In genomic region chr5:151822141-151822540, GRCh38 we compare ENCODE assay signal across 26 cellular contexts. TPM values are rescaled to one million over a fixed set of nuclear protein-coding genes. Genes with fewer than 3 reads are reported as not detected.
DNase-seq lines count a peak whose midpoint lies in the region; ATAC-seq, FAIRE-seq and TF ChIP-seq lines count a peak whose summit lies in the region.
"Had no signal": no experiment of that assay in that cellular context is flagged by ENCODE, and none has a peak within 500 bp of the region (broad histone marks: within the 10 kb centered on the region; RNA-seq: fewer than 3 reads in every experiment).

No MANE protein-coding gene starts in this region.

- H2AFZ ChIP-seq in HepG2 (ENCODE audit: low read length) = no peak overlapping the region

- TF ChIP-seq POLR2A in HepG2 (IDR thresholded peaks at IDR 0.05; ENCODE audit: insufficient read depth in 1 of 2, low read depth in 2 of 2, low read length in 2 of 2) (no peak), right lobe of liver (IDR thresholded peaks at IDR 0.05) (no peak)

- peak overlapping the region; percentile 8 for H3K27ac Mint-ChIP-seq in nephron progenitor cell
- H3K27ac Mint-ChIP-seq: B cell had no signal

- H3K4me3 Mint-ChIP-seq in nephron progenitor cell = no peak overlapping the region
- H3K4me3 Mint-ChIP-seq: B cell; CD14-positive monocyte; CD4-positive, alpha-beta memory T cell; CD4-positive, CD25-positive, alpha-beta regulatory T cell; CD8-positive, alpha-beta memory T cell had no signal

- TF ChIP-seq EP300 in HepG2 (IDR thresholded peaks at IDR 0.05; ENCODE audit: low read depth in 2 of 2, low read length in 2 of 2) (no peak), HepG2 (CRISPR knock-in tag; IDR thresholded peaks at IDR 0.05; ENCODE audit: borderline replicate concordance) (no peak)

- TF ChIP-seq RAD21 in HepG2 (CRISPR knock-in tag; IDR thresholded peaks at IDR 0.05) = no peak

- H3K9me3 Mint-ChIP-seq in nephron progenitor cell = no peaks in the 10 kb centered on the region
- H3K9me3 Mint-ChIP-seq: CD14-positive monocyte; CD4-positive, alpha-beta memory T cell; CD4-positive, CD25-positive, alpha-beta regulatory T cell; CD8-positive, alpha-beta memory T cell had no signal

- ATAC-seq in HepG2 = no peak
- ATAC-seq in right lobe of liver = no peak
- no peak for ATAC-seq in GM19023 (IDR thresholded peaks at IDR 0.05; ENCODE audit: unreplicated experiment)
- ATAC-seq: A549, GM12878 had no signal

- H3K27me3 ChIP-seq in HepG2 (ENCODE audit: control insufficient read depth in 1 of 2, insufficient read depth in 2 of 2, low read length in 2 of 2) (no peaks in the 10 kb centered on the region), right lobe of liver (no peaks in the 10 kb centered on the region)

- peaks cover 2% of the 10 kb centered on the region for H3K79me2 ChIP-seq in HepG2 (ENCODE audit: insufficient read depth, low read length)

- no peak for DNase-seq in HepG2 (ENCODE audit: low spot score)
- DNase-seq in right lobe of liver = no peak
- no peak for DNase-seq in nephron progenitor cell
- no peak for DNase-seq in coronary artery (ENCODE audit: low spot score)
- DNase-seq: AML-193; C1 segment of cervical spinal cord; CD4-positive, alpha-beta memory T cell; CD4-positive, CD25-positive, alpha-beta regulatory T cell; CD8-positive, alpha-beta memory T cell; COR-L47; DMS 273 treated with DMSO at 0.1 percent for 48 hours; DMS153; DMS53; DMS79; DND-41; EL; GDM1 had no signal

- no peaks in the 10 kb centered on the region for H4K20me1 ChIP-seq in HepG2 (ENCODE audit: insufficient read depth, low read length)

- no TSS peak for BruUV-seq in HepG2 (replicated peaks; lab: Mats Ljungman, UMichigan)

- no peaks in the 10 kb centered on the region for H3K27me3 Mint-ChIP-seq in nephron progenitor cell (ENCODE audit: low read depth, poor library complexity)
- H3K27me3 Mint-ChIP-seq: B cell; CD4-positive, alpha-beta memory T cell; CD4-positive, CD25-positive, alpha-beta regulatory T cell; CD8-positive, alpha-beta memory T cell had no signal

- intact Hi-C loops in HepG2 (cut with micrococcal nuclease; ENCODE audit: unreplicated experiment) (no loop called here), right lobe of liver (cut with DNase I) (loop anchor here in 1 of 2 donors (10.0 kb wide), 1 partner anchor 323 kb away; no protein-coding TSS in a partner anchor)

- H3K4me1 ChIP-seq in HepG2 (ENCODE audit: insufficient read depth, low read length) (peaks cover 46% of the 10 kb centered on the region), right lobe of liver (no peaks in the 10 kb centered on the region)
- H3K4me1 ChIP-seq: A549 had no signal

- peaks cover 9% of the 10 kb centered on the region for H3K36me3 Mint-ChIP-seq in nephron progenitor cell (ENCODE audit: low read depth)

- H3K4me3 ChIP-seq in HepG2 (replicated peaks in 1 of 3; ENCODE audit: insufficient read depth in 1 of 3, low read depth in 2 of 3, low read length in 3 of 3) = no peak overlapping the region
- H3K4me3 ChIP-seq in right lobe of liver = no peak overlapping the region
- H3K4me3 ChIP-seq in coronary artery = no peak overlapping the region
- H3K4me3 ChIP-seq: A549, GM12878 had no signal

- POLR2A ChIA-PET in HepG2 (lab: Yijun Ruan, JAX) = no interaction called here

- no peak for FAIRE-seq in HepG2 (lab: Jason Lieb, UNC)
- FAIRE-seq: A549, GM12878, GM12892, GM18507, GM19239 had no signal

- no peak overlapping the region for H3K9ac ChIP-seq in HepG2 (ENCODE audit: insufficient read depth, low read depth, low read length)

- in situ Hi-C loops in HepG2 (cut with HindIII; ENCODE audit: extremely low pct_ligation_motif_present, low pct_unique_long_range_greater_than_20kb) = no loop called here

- H3K9me3 ChIP-seq in HepG2 (ENCODE audit: low read length) = no peaks in the 10 kb centered on the region
- H3K9me3 ChIP-seq in right lobe of liver = no peaks in the 10 kb centered on the region
- H3K9me3 ChIP-seq: A549 had no signal

- TF ChIP-seq CTCF in HepG2 (CRISPR knock-in tag; IDR thresholded peaks at IDR 0.05) = no peak
- TF ChIP-seq CTCF in right lobe of liver (IDR thresholded peaks at IDR 0.05) = no peak
- no peak for TF ChIP-seq CTCF in nephron progenitor cell (IDR thresholded peaks at IDR 0.05)
- no peak for TF ChIP-seq CTCF in coronary artery (IDR thresholded peaks at IDR 0.05)

- H3K27ac ChIP-seq in HepG2 (ENCODE audit: extremely low read length, insufficient read depth, low read length) = no peak overlapping the region
- H3K27ac ChIP-seq in right lobe of liver = no peak overlapping the region
- no peak overlapping the region for H3K27ac ChIP-seq in coronary artery
- H3K27ac ChIP-seq: 22Rv1, A549 had no signal

- H3K4me2 ChIP-seq in HepG2 (ENCODE audit: low read depth, low read length) = no peak overlapping the region
- H3K4me2 ChIP-seq: A549 had no signal

- peaks cover 5% of the 10 kb centered on the region for H3K4me1 Mint-ChIP-seq in nephron progenitor cell
- H3K4me1 Mint-ChIP-seq: B cell had no signal

- WGBS in HepG2 (ENCODE audit: low lambda C conversion rate) = 98% methylated on average over 4 of the region's 4 CpGs
- WGBS in right lobe of liver (ENCODE audit: insufficient coverage, low coverage, low lambda C conversion rate, missing lambda C conversion rate) = 97% methylated on average over 4 of the region's 4 CpGs

- CTCF ChIA-PET in HepG2 (lab: Yijun Ruan, JAX; ENCODE audit: low intra/inter-chr PET ratio, low total read pairs) = no interaction called here

- H3K36me3 ChIP-seq in HepG2 (replicated peaks in 1 of 2; ENCODE audit: control insufficient read depth in 1 of 2, insufficient read depth in 2 of 2, low read length in 2 of 2) (no peaks in the 10 kb centered on the region; a peak in 2 of 5 replicates), right lobe of liver (no peaks in the 10 kb centered on the region)

TF ChIP-seq in HepG2, 621 proteins besides CTCF, POLR2A, EP300 and RAD21:
- TF ChIP-seq HNRNPK (IDR thresholded peaks at IDR 0.05; ENCODE audit: low read depth, low read length, poor library complexity, severe bottlenecking) = peak; percentile 92
- no peak for TF ChIP-seq ZNF598 (CRISPR knock-in tag; IDR thresholded peaks at IDR 0.05; ENCODE audit: borderline replicate concordance)
- no peak for TF ChIP-seq ZSCAN21 (CRISPR knock-in tag; IDR thresholded peaks at IDR 0.05; ENCODE audit: borderline replicate concordance)

RNA-seq across cellular contexts. Expression of gene G3BP1, which starts 50.4 kb away (rescaled TPM):
- total RNA-seq in HepG2 (2016; rRNA removed; fragmentation: Illumina TruSeq; extraction: Trizol) (320 and 517 TPM in 2 replicates), right lobe of liver (100 to 1,000 TPM in 2 of 6 experiments, 10 to 100 TPM in 4; 63.9 to 107 (median 94.5) TPM)
- 41.5 and 44.3 TPM in 2 replicates for total RNA-seq in HepG2 (2016; cell fraction: cytosol; rRNA removed; fragmentation: Illumina TruSeq; extraction: Trizol; ENCODE audit: low read depth)
- 318 and 499 TPM in 2 replicates for total RNA-seq in HepG2 (2016; cell fraction: insoluble cytoplasmic fraction; rRNA removed; fragmentation: Illumina TruSeq; extraction: Trizol)
- 78.5 and 90.0 TPM in 2 replicates for total RNA-seq in HepG2 (2016; cell fraction: membrane; rRNA removed; fragmentation: Illumina TruSeq; extraction: Trizol)
- total RNA-seq in HepG2 (2016; cell fraction: nucleus; rRNA removed; fragmentation: Illumina TruSeq; extraction: Trizol) = 169 and 180 TPM in 2 replicates
- polyA plus RNA-seq in HepG2 (2011; rRNA removed) = 36.7 and 36.8 TPM in 2 replicates
- polyA plus RNA-seq in HepG2 (2011; cell fraction: cytosol; rRNA removed) = 19.1 and 29.1 TPM in 2 replicates
- 21.7 and 24.8 TPM in 2 replicates for polyA plus RNA-seq in HepG2 (2011; cell fraction: nucleus; rRNA removed)
- polyA plus RNA-seq in HepG2 (2012) = 69.1 and 93.9 TPM in 2 replicates
- polyA plus RNA-seq in HepG2 (2016; cell fraction: cytosol; fragmentation: Illumina TruSeq; extraction: Trizol; ENCODE audit: low read depth) = 10.9 and 11.4 TPM in 2 replicates
- polyA plus RNA-seq in HepG2 (2016; cell fraction: insoluble cytoplasmic fraction; fragmentation: Illumina TruSeq; extraction: Trizol; ENCODE audit: low read depth) = 267 and 318 TPM in 2 replicates
- polyA plus RNA-seq in HepG2 (2016; cell fraction: membrane; fragmentation: Illumina TruSeq; extraction: Trizol; ENCODE audit: low read depth) = 32.9 and 35.3 TPM in 2 replicates
- polyA plus RNA-seq in HepG2 (2016; cell fraction: nucleus; fragmentation: Illumina TruSeq; extraction: Trizol; ENCODE audit: insufficient read depth, low read depth) = 110 and 112 TPM in 2 replicates
- polyA minus RNA-seq in HepG2 (2011; rRNA and poly(A)+ RNA removed; ENCODE audit: low replicate concordance) = 119 and 313 TPM in 2 replicates
- 75.4 and 95.6 TPM in 2 replicates for polyA minus RNA-seq in HepG2 (2011; cell fraction: cytosol; rRNA and poly(A)+ RNA removed)
- 143 and 162 TPM in 2 replicates for polyA minus RNA-seq in HepG2 (2011; cell fraction: nucleus; rRNA and poly(A)+ RNA removed)
